9 cellular contexts compared by ENCODE assay signal in genomic region chr14:69694730-69695663, GRCh38.
DNase-seq lines count a peak whose midpoint lies in the region; ATAC-seq and TF ChIP-seq lines count a peak whose summit lies in the region.
"Had no signal": no experiment of that assay in that cellular context is flagged by ENCODE, and none has a peak within 500 bp of the region (broad histone marks: within the 10 kb centered on the region; RNA-seq: fewer than 3 reads in every experiment).

No MANE protein-coding gene starts in this region.

- H3K36me3 Mint-ChIP-seq in stimulated activated memory B cell treated with anti-CD40 and anti-IgM and Interleukin-4, amounts not matched to agents 10 μg/mL and 1 μg/mL and 100 μg/mL, for 72 hours: peaks cover 28% of the 10 kb centered on the region
- H3K36me3 Mint-ChIP-seq in Calu3 (ENCODE audit: insufficient read depth, unreplicated experiment): no peaks in the 10 kb centered on the region

- H3K4me3 Mint-ChIP-seq in stimulated activated memory B cell treated with anti-CD40 and anti-IgM and Interleukin-4, amounts not matched to agents 10 μg/mL and 1 μg/mL and 100 μg/mL, for 72 hours: peak overlapping the region; percentile 54
- H3K4me3 Mint-ChIP-seq in Calu3 (ENCODE audit: low read depth, unreplicated experiment): no peak overlapping the region

- WGBS in heart right ventricle, 2 donors: 70 to 74% methylated on average over 10 of the region's 10 CpGs

- no peak overlapping the region for H3K4me3 ChIP-seq in heart right ventricle

- H3K27ac ChIP-seq in heart right ventricle: peak overlapping the region; percentile 40 to 92 (median 82)

- peak; percentile 36 for DNase-seq in DMS53 (lab: John Stamatoyannopoulos, UW)
- no peak for DNase-seq in DMS53 treated with DMSO at 0.1 percent for 48 hours (lab: John Stamatoyannopoulos, UW; ENCODE audit: unreplicated experiment)
- DNase-seq in SW480 (ENCODE audit: low spot score): peak; percentile 21
- peak in 1 of 2 donors; percentile 58 for DNase-seq in heart right ventricle
- DNase-seq in medulla oblongata (ENCODE audit: extremely low spot score): no peak
- no peak for DNase-seq in activated T-cell treated with anti-CD3 and anti-CD28 coated beads, Interleukin-2, amount 50 U/mL, for 1 hour
- no peak for DNase-seq in Calu3
- DNase-seq: trophoblast cell had no signal

- H3K4me1 ChIP-seq in heart right ventricle: peaks cover 32 to 98% (median 83%) of the 10 kb centered on the region in 9 donors

- intact Hi-C loops in heart right ventricle (cut with DNase I) (loop anchor here in 1 of 10 donors (2.0 kb wide), 1 partner anchor 72 kb away; the partner anchor contains the start of gene SRSF5), Calu3 (cut with micrococcal nuclease; ENCODE audit: unreplicated experiment) (no loop called here)

- no peaks in the 10 kb centered on the region for H3K27me3 Mint-ChIP-seq in stimulated activated memory B cell treated with anti-CD40 and anti-IgM and Interleukin-4, amounts not matched to agents 10 μg/mL and 1 μg/mL and 100 μg/mL, for 72 hours
- H3K27me3 Mint-ChIP-seq in Calu3 (ENCODE audit: unreplicated experiment): no peaks in the 10 kb centered on the region

- peak; percentile 45 to 78 (median 66) for ATAC-seq in heart right ventricle
- no peak for ATAC-seq in stimulated activated memory B cell treated with anti-CD40 and anti-IgM and Interleukin-4, amounts not matched to agents 10 μg/mL and 1 μg/mL and 100 μg/mL, for 72 hours

- H3K9me3 ChIP-seq in heart right ventricle: no peaks in the 10 kb centered on the region

- peak overlapping the region; percentile 95 for H3K27ac Mint-ChIP-seq in stimulated activated memory B cell treated with anti-CD40 and anti-IgM and Interleukin-4, amounts not matched to agents 10 μg/mL and 1 μg/mL and 100 μg/mL, for 72 hours
- H3K27ac Mint-ChIP-seq in Calu3 (ENCODE audit: unreplicated experiment): no peak overlapping the region

- TF ChIP-seq CTCF in heart right ventricle (IDR thresholded peaks at IDR 0.05) (no peak), Calu3 (IDR thresholded peaks at IDR 0.05; ENCODE audit: unreplicated experiment) (no peak)

- CTCF ChIA-PET in Calu3 (lab: Charles Lee): interaction anchor here (1.0 kb wide), 1 partner anchor 21 kb away, joined by 4 read pairs; no protein-coding TSS in a partner anchor

- peaks cover 92% of the 10 kb centered on the region for H3K4me1 Mint-ChIP-seq in stimulated activated memory B cell treated with anti-CD40 and anti-IgM and Interleukin-4, amounts not matched to agents 10 μg/mL and 1 μg/mL and 100 μg/mL, for 72 hours
- H3K4me1 Mint-ChIP-seq in Calu3 (ENCODE audit: low read depth, unreplicated experiment): peaks cover 21% of the 10 kb centered on the region

- H3K9me3 Mint-ChIP-seq in stimulated activated memory B cell treated with anti-CD40 and anti-IgM and Interleukin-4, amounts not matched to agents 10 μg/mL and 1 μg/mL and 100 μg/mL, for 72 hours: no peaks in the 10 kb centered on the region
- no peaks in the 10 kb centered on the region for H3K9me3 Mint-ChIP-seq in Calu3 (ENCODE audit: low read depth, unreplicated experiment)

- no TSS peak for BruUV-seq in Calu3 (replicated peaks; lab: Mats Ljungman, UMichigan)

- H3K36me3 ChIP-seq in heart right ventricle: peaks cover 0 to 17% (median 0%) of the 10 kb centered on the region in 9 donors

- H3K27me3 ChIP-seq in heart right ventricle: no peaks in the 10 kb centered on the region

Comparison
In these comparisons a context has a peak if more than half of its experiments do, and no peak if none do; other contexts are left out.
1. DNase-seq: peak in DMS53 (single experiment) and SW480 (single experiment); none in DMS53 treated with DMSO at 0.1 percent for 48 hours (single experiment), medulla oblongata (single experiment), activated T-cell treated with anti-CD3 and anti-CD28 coated beads, Interleukin-2, amount 50 U/mL, for 1 hour (single experiment) and Calu3 (single experiment).